Comparison of ENCODE assay signal across 8 cellular contexts in genomic region chr2:200305797-200306718, GRCh38. TPM values are rescaled to one million over a fixed set of nuclear protein-coding genes. Genes with fewer than 3 reads are reported as not detected.
DNase-seq lines count a peak whose midpoint lies in the region; ATAC-seq and TF ChIP-seq lines count a peak whose summit lies in the region.

SPATS2L (plus strand) TSS chr2:200306693; CDS start chr2:200389245, 82,552 bp downstream.

- intact Hi-C loops in Right ventricle myocardium superior (cut with DNase I), result loop anchor here (10.0 kb wide), 2 partner anchors 169 to 311 kb away; no protein-coding TSS in a partner anchor
- intact Hi-C loops in ovary (cut with DNase I), result loop anchor here (10.0 kb wide), 3 partner anchors 169 to 321 kb away; no protein-coding TSS in a partner anchor

- TF ChIP-seq CTCF in ovary (IDR thresholded peaks at IDR 0.05) (peak in 1 of 3 donors; percentile 10), type B pancreatic cell (conservative IDR thresholded peaks at IDR 0.05) (peak; percentile 61)

- peaks cover 13% of the 10 kb centered on the region for H3K4me1 Mint-ChIP-seq in activated naive CD8-positive, alpha-beta T cell treated with anti-CD3 and anti-CD28 coated beads, Interleukin-2, amount 50 U/mL, for 24 hours
- peaks cover 35% of the 10 kb centered on the region for H3K4me1 Mint-ChIP-seq in type B pancreatic cell (ENCODE audit: unreplicated experiment)

- peak within 1 kb of the TSS; percentile 93 for H3K9ac ChIP-seq in HUES6 (ENCODE audit: low read length)

- H3K27me3 ChIP-seq in HUES6 (ENCODE audit: control insufficient read depth, insufficient read depth, low read length), result no peaks in the 10 kb centered on the region
- no peaks in the 10 kb centered on the region for H3K27me3 ChIP-seq in ovary

- H3K36me3 ChIP-seq in HUES6 (ENCODE audit: control insufficient read depth, insufficient read depth, low read length), result no peaks in the 10 kb centered on the region; the same call in 1 of the 2 replicates
- H3K36me3 ChIP-seq in ovary, result no peaks in the 10 kb centered on the region

- 0 to 1% (median 0%) methylated on average over 38 to 47 of the region's 47 CpGs for WGBS in ovary, 3 donors

- ATAC-seq in GM21390 (IDR thresholded peaks at IDR 0.05; ENCODE audit: unreplicated experiment) (peak; percentile 47), Right ventricle myocardium superior (ENCODE audit: poor library complexity) (peak; percentile 84)
- ATAC-seq in activated naive CD8-positive, alpha-beta T cell treated with anti-CD3 and anti-CD28 coated beads, Interleukin-2, amount 50 U/mL, for 24 hours, result peak; percentile 73

- in situ Hi-C loops in Caki2 (cut with HindIII; ENCODE audit: low pct_unique_long_range_greater_than_20kb, low sequenced_read_pairs), result loop anchor here (25.0 kb wide), 1 partner anchor 181 kb away; no protein-coding TSS in a partner anchor

- H3K9me3 ChIP-seq in HUES6 (ENCODE audit: control insufficient read depth, insufficient read depth, low read depth, low read length) (no peaks in the 10 kb centered on the region), ovary (no peaks in the 10 kb centered on the region)

- H3K27me3 Mint-ChIP-seq in activated naive CD8-positive, alpha-beta T cell treated with anti-CD3 and anti-CD28 coated beads, Interleukin-2, amount 50 U/mL, for 24 hours, result peaks cover 39% of the 10 kb centered on the region
- H3K27me3 Mint-ChIP-seq in type B pancreatic cell, result no peaks in the 10 kb centered on the region

- DNase-seq in Caki2 (ENCODE audit: low read depth) (peak; percentile 71), T follicular helper cell (ENCODE audit: low read depth) (peak; percentile 6), Right ventricle myocardium superior (peak; percentile 88), ovary (peak; percentile 81 to 86 (median 83)), type B pancreatic cell (ENCODE audit: extremely low spot score, unreplicated experiment) (peak; percentile 78)
- DNase-seq in activated naive CD8-positive, alpha-beta T cell treated with anti-CD3 and anti-CD28 coated beads, Interleukin-2, amount 50 U/mL, for 24 hours, result peak; percentile 55

- TF ChIP-seq POLR2A in ovary (IDR thresholded peaks at IDR 0.05), result peak; percentile 22

- H3K36me3 Mint-ChIP-seq in activated naive CD8-positive, alpha-beta T cell treated with anti-CD3 and anti-CD28 coated beads, Interleukin-2, amount 50 U/mL, for 24 hours (ENCODE audit: low read depth), result no peaks in the 10 kb centered on the region
- peaks cover 5% of the 10 kb centered on the region for H3K36me3 Mint-ChIP-seq in type B pancreatic cell

- H3K4me1 ChIP-seq in HUES6 (ENCODE audit: control insufficient read depth, insufficient read depth, low read length) (peaks cover 33% of the 10 kb centered on the region), ovary (ENCODE audit: insufficient read depth) (peaks cover 5% of the 10 kb centered on the region)

- peak within 1 kb of the TSS; percentile 86; the same call in 1 of the 2 replicates for H3K27ac ChIP-seq in HUES6 (ENCODE audit: low read depth, low read length)
- H3K27ac ChIP-seq in ovary, result peak within 1 kb of the TSS; percentile 95

- H3K4me3 ChIP-seq in HUES6 (ENCODE audit: low read depth, low read length), result peak within 1 kb of the TSS; percentile 62
- peak within 1 kb of the TSS; percentile 73 for H3K4me3 ChIP-seq in ovary

- peak within 1 kb of the TSS; percentile 73 for H3K27ac Mint-ChIP-seq in activated naive CD8-positive, alpha-beta T cell treated with anti-CD3 and anti-CD28 coated beads, Interleukin-2, amount 50 U/mL, for 24 hours
- peak within 1 kb of the TSS; percentile 97 for H3K27ac Mint-ChIP-seq in type B pancreatic cell

- TF ChIP-seq EP300 in ovary (IDR thresholded peaks at IDR 0.05), result no peak

- H3K4me3 Mint-ChIP-seq in activated naive CD8-positive, alpha-beta T cell treated with anti-CD3 and anti-CD28 coated beads, Interleukin-2, amount 50 U/mL, for 24 hours, result peak within 1 kb of the TSS; percentile 86
- peak within 1 kb of the TSS; percentile 95 for H3K4me3 Mint-ChIP-seq in type B pancreatic cell

- no peaks in the 10 kb centered on the region for H3K9me3 Mint-ChIP-seq in activated naive CD8-positive, alpha-beta T cell treated with anti-CD3 and anti-CD28 coated beads, Interleukin-2, amount 50 U/mL, for 24 hours
- peaks cover 6% of the 10 kb centered on the region for H3K9me3 Mint-ChIP-seq in type B pancreatic cell

RNA-seq across cellular contexts. Expression of gene SPATS2L, which starts in this region (rescaled TPM):
- 11.9 and 34.6 TPM in 2 replicates for total RNA-seq in Caki2 (2014; rRNA removed; shearing (Covaris generic); ENCODE audit: low replicate concordance)
- total RNA-seq in Right ventricle myocardium superior (71.1 TPM), ovary (10 to 100 TPM; 36.5 to 88.2 (median 70.6) TPM), type B pancreatic cell (ENCODE audit: low replicate concordance) (97.8 and 114 TPM in 2 replicates)
- 10 to 100 TPM; 38.0 to 93.0 TPM for polyA plus RNA-seq in ovary

Comparison
In these comparisons a context has a peak if more than half of its experiments do, and no peak if none do; other contexts are left out.
1. Peak in every context shown above with its lines: DNase-seq, ATAC-seq, H3K4me3 ChIP-seq and H3K27ac ChIP-seq.
2. DNase-seq: peak in every context shown above with its lines; median percentile 88 in Right ventricle myocardium superior; 83 in ovary; 78 in type B pancreatic cell; 71 in Caki2; 55 in activated naive CD8-positive, alpha-beta T cell treated with anti-CD3 and anti-CD28 coated beads, Interleukin-2, amount 50 U/mL, for 24 hours; 6 in T follicular helper cell.